In genomic region chr6:13292774-13293173, GRCh38 we compare ENCODE assay signal across 21 cellular contexts.
"Had no signal": no experiment of that assay in that cellular context is flagged by ENCODE, and none has a peak within 500 bp of the region (broad histone marks: within the 10 kb centered on the region; RNA-seq: fewer than 3 reads in every experiment).

No MANE protein-coding gene starts in this region.

- H3K4me3 Mint-ChIP-seq: activated CD4-positive, alpha-beta T cell treated with anti-CD3 and anti-CD28 coated beads, Interleukin-2, amount 10 ng/mL, durations not matched to agents 7 days and 5 days; activated CD8-positive, alpha-beta T cell treated with anti-CD3 and anti-CD28 coated beads for 36 hours; activated naive CD4-positive, alpha-beta T cell treated with anti-CD3 and anti-CD28 coated beads, Interleukin-2, amount 10 ng/mL, durations not matched to agents 7 days and 5 days; activated T-cell treated with anti-CD3 and anti-CD28 coated beads, Interleukin-2, amount 50 U/mL, for 72 hours; mesothelial cell of epicardium; natural killer cell; stimulated activated naive CD8-positive, alpha-beta T cell treated with anti-CD3 and anti-CD28 coated beads, Interleukin-15, Interleukin-2, amounts not matched to agents 100 ng/mL and 50 ng/mL, for 24 hours had no signal

- H3K9me3 Mint-ChIP-seq: activated T-cell treated with anti-CD3 and anti-CD28 coated beads, Interleukin-2, amount 50 U/mL, for 72 hours; mesothelial cell of epicardium; natural killer cell had no signal

- H3K27ac Mint-ChIP-seq: activated CD4-positive, alpha-beta T cell treated with anti-CD3 and anti-CD28 coated beads, Interleukin-2, amount 10 ng/mL, durations not matched to agents 7 days and 5 days; activated CD8-positive, alpha-beta T cell treated with anti-CD3 and anti-CD28 coated beads for 36 hours; activated naive CD4-positive, alpha-beta T cell treated with anti-CD3 and anti-CD28 coated beads, Interleukin-2, amount 10 ng/mL, durations not matched to agents 7 days and 5 days; mesothelial cell of epicardium; natural killer cell; stimulated activated naive CD8-positive, alpha-beta T cell treated with anti-CD3 and anti-CD28 coated beads, Interleukin-15, Interleukin-2, amounts not matched to agents 100 ng/mL and 50 ng/mL, for 24 hours had no signal

- H3K4me1 Mint-ChIP-seq: activated CD4-positive, alpha-beta T cell treated with anti-CD3 and anti-CD28 coated beads, Interleukin-2, amount 10 ng/mL, durations not matched to agents 7 days and 5 days; activated naive CD4-positive, alpha-beta T cell treated with anti-CD3 and anti-CD28 coated beads, Interleukin-2, amount 10 ng/mL, durations not matched to agents 7 days and 5 days had no signal

- H3K27me3 Mint-ChIP-seq: activated CD4-positive, alpha-beta T cell treated with anti-CD3 and anti-CD28 coated beads, Interleukin-2, amount 10 ng/mL, durations not matched to agents 7 days and 5 days; activated CD8-positive, alpha-beta T cell treated with anti-CD3 and anti-CD28 coated beads for 36 hours; activated naive CD4-positive, alpha-beta T cell treated with anti-CD3 and anti-CD28 coated beads, Interleukin-2, amount 10 ng/mL, durations not matched to agents 7 days and 5 days; stimulated activated naive CD8-positive, alpha-beta T cell treated with anti-CD3 and anti-CD28 coated beads, Interleukin-15, Interleukin-2, amounts not matched to agents 100 ng/mL and 50 ng/mL, for 24 hours had no signal

- DNase-seq: activated CD4-positive, alpha-beta T cell treated with anti-CD3 and anti-CD28 coated beads, Interleukin-2, amount 10 ng/mL, durations not matched to agents 7 days and 5 days; activated CD4-positive, CD25-positive, alpha-beta regulatory T cell treated with anti-CD3 and anti-CD28 coated beads, Interleukin-2, amount 50 U/mL, for 72 hours; activated CD8-positive, alpha-beta T cell treated with anti-CD3 and anti-CD28 coated beads for 36 hours; activated effector memory CD4-positive, alpha-beta T cell treated with Interleukin-2 at 50 U/mL for 16 hours; activated naive CD4-positive, alpha-beta T cell treated with anti-CD3 and anti-CD28 coated beads, Interleukin-2, amount 10 ng/mL, durations not matched to agents 7 days and 5 days; activated T-cell treated with anti-CD3 and anti-CD28 coated beads, Interleukin-2, amount 50 U/mL, for 72 hours; amygdala; cortex of kidney; erythroblast; foreskin keratinocyte; left lung; natural killer cell; ovary; spleen; stimulated activated CD4-positive, alpha-beta T cell treated with anti-CD3 and anti-CD28 coated beads, Interleukin-4, amount 100 ng/mL, for 24 hours; substantia nigra; thyroid gland had no signal

- H3K27me3 ChIP-seq: foreskin keratinocyte, left lung, neutrophil, ovary, spleen, thyroid gland had no signal

- H3K36me3 ChIP-seq: ovary had no signal

- H3K4me1 ChIP-seq: foreskin keratinocyte, prostate gland had no signal

- H3K4me3 ChIP-seq: left lung, ovary, prostate gland, spleen, thyroid gland had no signal

- ATAC-seq: activated CD8-positive, alpha-beta T cell treated with anti-CD3 and anti-CD28 coated beads for 36 hours; activated T-cell treated with anti-CD3 and anti-CD28 coated beads, Interleukin-2, amount 50 U/mL, for 72 hours; foreskin keratinocyte; left lung; natural killer cell had no signal

- H3K9me3 ChIP-seq: left lung, neutrophil, ovary, prostate gland, thyroid gland had no signal

- H3K27ac ChIP-seq: foreskin keratinocyte, left lung, ovary, prostate gland, spleen, thyroid gland had no signal
